8 cellular contexts compared by ENCODE assay signal in the genomic region with DNA sequence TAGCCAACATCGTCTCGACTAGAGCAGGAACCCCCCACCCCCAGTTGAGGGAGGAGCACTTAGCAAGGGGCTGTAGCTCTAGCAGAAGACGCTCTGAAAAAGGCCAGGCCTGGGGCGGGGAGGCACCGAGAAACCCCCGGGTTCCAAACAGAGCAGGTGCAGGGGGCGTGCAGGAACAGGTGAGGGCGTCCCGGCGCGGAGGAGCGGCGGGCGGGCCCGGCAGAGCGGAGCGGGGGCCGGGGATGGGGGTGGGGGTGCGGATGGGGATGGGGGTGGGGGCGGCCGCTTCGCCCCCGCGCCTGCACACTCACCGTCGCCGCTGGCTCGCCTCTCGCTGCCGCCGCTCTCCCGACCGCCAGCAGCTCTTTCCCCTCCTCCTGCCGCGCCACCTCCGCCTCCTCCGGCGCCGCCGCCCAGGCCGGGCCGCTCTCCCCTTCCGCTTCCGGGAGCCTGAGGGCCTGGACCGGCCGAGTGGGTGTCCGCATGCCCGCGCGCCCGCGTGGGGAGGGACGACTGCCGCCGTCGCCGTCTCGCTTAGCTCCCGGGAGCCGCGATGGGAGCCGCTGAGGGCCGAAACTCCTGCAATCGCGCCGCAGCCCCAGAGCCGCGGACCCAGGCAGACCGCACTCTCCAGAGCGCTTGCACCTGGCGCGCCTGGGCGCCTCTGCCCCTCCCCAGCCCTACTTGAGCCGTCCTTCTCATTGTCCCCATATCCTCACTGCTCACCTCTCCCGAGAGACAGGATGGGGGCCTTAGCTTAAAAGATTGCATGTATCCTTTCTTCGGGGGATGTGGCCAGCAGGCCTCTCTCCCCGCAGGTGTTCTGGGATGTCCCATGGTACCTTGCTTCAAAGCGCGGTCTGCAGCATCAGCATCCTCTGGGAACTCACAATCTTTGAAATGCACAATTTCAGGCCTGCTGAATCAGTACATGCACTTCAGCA.
A peak's percentile ranks its signal among the peaks of the same experiment; 100 is the strongest.
DNase-seq lines count a peak whose midpoint lies in the region; ATAC-seq and TF ChIP-seq lines count a peak whose summit lies in the region.

A gene with protein sequence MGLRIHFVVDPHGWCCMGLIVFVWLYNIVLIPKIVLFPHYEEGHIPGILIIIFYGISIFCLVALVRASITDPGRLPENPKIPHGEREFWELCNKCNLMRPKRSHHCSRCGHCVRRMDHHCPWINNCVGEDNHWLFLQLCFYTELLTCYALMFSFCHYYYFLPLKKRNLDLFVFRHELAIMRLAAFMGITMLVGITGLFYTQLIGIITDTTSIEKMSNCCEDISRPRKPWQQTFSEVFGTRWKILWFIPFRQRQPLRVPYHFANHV (minus strand): TSS at position 515 of the 944 bp plus-strand sequence. CDS start 19,092 bp downstream, outside the sequence.

- no peaks in the 10 kb centered on the region for H3K27me3 ChIP-seq in HL-60 (ENCODE audit: insufficient read depth, poor library complexity, severe bottlenecking)
- no peaks in the 10 kb centered on the region for H3K27me3 ChIP-seq in RWPE2 (ENCODE audit: insufficient read depth, poor library complexity, severe bottlenecking)

- no peak for TF ChIP-seq CTCF in HL-60 (IDR thresholded peaks at IDR 0.05; ENCODE audit: insufficient read depth, low read length)
- TF ChIP-seq CTCF in RWPE2 (IDR thresholded peaks at IDR 0.05; ENCODE audit: poor library complexity, severe bottlenecking), result no peak

- H3K4me3 ChIP-seq in HL-60 (replicated peaks; ENCODE audit: insufficient read depth, low read length) (peak within 1 kb of the TSS; percentile 73), RWPE2 (ENCODE audit: severe bottlenecking) (peak within 1 kb of the TSS; percentile 54)

- ATAC-seq in GM19467 (IDR thresholded peaks at IDR 0.05; ENCODE audit: unreplicated experiment) (peak; percentile 88), RWPE2 (ENCODE audit: low read depth) (peak; percentile 89)

- peaks cover 15% of the 10 kb centered on the region for H3K4me1 ChIP-seq in RWPE2 (ENCODE audit: insufficient read depth, poor library complexity, severe bottlenecking)

- peaks cover 10% of the 10 kb centered on the region for H3K36me3 ChIP-seq in RWPE2 (ENCODE audit: low read depth)

- DNase-seq in D341Med (ENCODE audit: low spot score) (peak; percentile 88), HL-60 (ENCODE audit: low read depth in 1 of 2, low spot score in 1 of 2) (peak; percentile 8 to 39), RWPE2 (ENCODE audit: low spot score) (peak; percentile 65), globus pallidus (ENCODE audit: low spot score) (peak; percentile 65), nucleus accumbens (lab: John Stamatoyannopoulos, UW) (peak in 54 of 56 donors; percentile 14 to 84 (median 58)), superior temporal gyrus (ENCODE audit: extremely low spot score) (peak; percentile 75)
- peak in 3 of 4 experiments; percentile 9 to 41 (median 9) for DNase-seq in activated naive CD4-positive, alpha-beta T cell (lab: John Stamatoyannopoulos, UW)

- H3K27ac ChIP-seq in HL-60 (replicated peaks) (peak within 1 kb of the TSS; percentile 45), RWPE2 (ENCODE audit: poor library complexity, severe bottlenecking) (no peak within 1 kb of the TSS)

- H3K9me3 ChIP-seq in RWPE2 (ENCODE audit: severe bottlenecking), result no peaks in the 10 kb centered on the region

Comparison
In these comparisons a context has a peak if more than half of its experiments do, and no peak if none do; other contexts are left out.
1. DNase-seq: peak in every context shown above with its lines; median percentile 88 in D341Med; 75 in superior temporal gyrus; 65 in RWPE2; 65 in globus pallidus; 58 in nucleus accumbens; 24 in HL-60; 9 in activated naive CD4-positive, alpha-beta T cell.